In genomic region chr3:141312359-141313090, GRCh38 we compare ENCODE assay signal across 1 cellular context.
TF ChIP-seq lines count a peak whose summit lies in the region.

No MANE protein-coding gene starts in this region.

TF ChIP-seq in H1, 55 proteins besides CTCF, POLR2A, EP300 and RAD21:
- no peak for TF ChIP-seq HDAC2 (IDR thresholded peaks at IDR 0.05; ENCODE audit: borderline replicate concordance in 1 of 2, low read depth in 2 of 2, low read length in 2 of 2)
- no peak for TF ChIP-seq MAFK (IDR thresholded peaks at IDR 0.05; ENCODE audit: low read depth, low read length)
- TF ChIP-seq BRCA1 (IDR thresholded peaks at IDR 0.05; ENCODE audit: low read depth, low read length): no peak
